Comparison of ENCODE assay signal across 8 cellular contexts in the genomic region with DNA sequence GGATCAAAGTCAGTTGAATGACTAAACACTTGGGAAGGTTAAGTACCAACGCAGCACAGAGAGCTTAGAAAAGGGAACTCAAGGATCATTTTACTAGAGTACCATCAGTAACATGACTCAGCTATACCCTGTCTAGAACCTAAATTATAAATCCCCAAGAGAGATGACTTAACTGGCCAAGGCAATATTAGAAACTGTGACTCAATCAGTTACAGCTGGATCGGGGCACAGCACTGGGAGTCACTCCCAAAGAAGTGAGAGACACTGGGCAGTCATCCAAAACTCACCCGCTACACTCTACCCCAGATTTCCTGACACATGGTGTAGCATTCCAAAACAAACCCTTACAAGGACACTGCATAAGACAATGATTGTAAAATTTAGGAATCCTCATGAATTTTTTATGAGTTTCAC. TPM values are rescaled to one million over a fixed set of nuclear protein-coding genes. Genes with fewer than 3 reads are reported as not detected.
DNase-seq lines count a peak whose midpoint lies in the region; ATAC-seq and TF ChIP-seq lines count a peak whose summit lies in the region.

No MANE protein-coding gene starts in this region.

- TF ChIP-seq RAD21 in IMR-90 (IDR thresholded peaks at IDR 0.05; ENCODE audit: low read length): no peak

- no peak overlapping the region for H2BK120ac ChIP-seq in IMR-90 (ENCODE audit: low read depth, low read length)

- no peaks in the 10 kb centered on the region for H3K27me3 ChIP-seq in IMR-90 (ENCODE audit: control insufficient read depth, insufficient read depth, low read length)

- no peak overlapping the region for H2AK5ac ChIP-seq in IMR-90 (ENCODE audit: low read depth, low read length)

- no peak overlapping the region for H4K8ac ChIP-seq in IMR-90 (ENCODE audit: low read depth in 2 of 2, low read length in 2 of 2)

- H3K9me3 ChIP-seq in IMR-90 (ENCODE audit: control insufficient read depth, insufficient read depth, low read length): no peaks in the 10 kb centered on the region

- H3K14ac ChIP-seq in IMR-90 (replicated peaks; ENCODE audit: low read depth, low read length): no peak overlapping the region

- H2AFZ ChIP-seq in IMR-90 (replicated peaks; ENCODE audit: low read length, poor library complexity): no peak overlapping the region

- H4K91ac ChIP-seq in IMR-90 (ENCODE audit: insufficient read depth, low read depth, low read length): no peak overlapping the region

- WGBS in IMR-90 (ENCODE audit: extremely low coverage in 2 of 2, insufficient read length in 1 of 2), 2 experiments: no CpG with 5 or more reads among the region's 3 CpGs

- H2BK15ac ChIP-seq in IMR-90 (ENCODE audit: low read depth, low read length): no peak overlapping the region

- POLR2A ChIA-PET in IMR-90 (lab: Charles Lee; ENCODE audit: unreplicated experiment): interaction anchor here (1.5 kb wide), 1 partner anchor 18 kb away, joined by 4 read pairs; a partner anchor contains a TSS

- ATAC-seq in IMR-90 (ENCODE audit: low read depth): peak; percentile 88
- ATAC-seq in GM19455 (IDR thresholded peaks at IDR 0.05; ENCODE audit: unreplicated experiment): no peak
- ATAC-seq in HG02870 (IDR thresholded peaks at IDR 0.05; ENCODE audit: unreplicated experiment): no peak

- in situ Hi-C loops in G401 (cut with HindIII; ENCODE audit: low sequenced_read_pairs): no loop called here
- in situ Hi-C loops in IMR-90 (cut with MboI; ENCODE audit: low sequenced_read_pairs): no loop called here

- no peak overlapping the region for H2BK20ac ChIP-seq in IMR-90 (ENCODE audit: low read depth, low read length)

- no peak overlapping the region for H3K4ac ChIP-seq in IMR-90 (ENCODE audit: low read depth, low read length)

- H2AK9ac ChIP-seq in IMR-90 (replicated peaks; ENCODE audit: low read depth, low read length, poor library complexity): no peak overlapping the region

- dilution Hi-C loops in IMR-90 (cut with HindIII; ENCODE audit: low sequenced_read_pairs, unreplicated experiment): no loop called here

- H3K4me2 ChIP-seq in IMR-90 (ENCODE audit: low read depth, low read length): peak overlapping the region; percentile 66; the same call in 1 of the 2 replicates

- no peak overlapping the region for H3K4me3 ChIP-seq in IMR-90 (ENCODE audit: insufficient read depth, low read depth, low read length)
- H3K4me3 ChIP-seq in fibroblast of pulmonary artery (replicated peaks; ENCODE audit: low read depth, low read length): no peak overlapping the region

- peaks cover 13 to 62% of the 10 kb centered on the region in 2 experiments for H3K79me1 ChIP-seq in IMR-90 (ENCODE audit: low read depth in 1 of 2, low read length in 2 of 2)

- CTCF ChIA-PET in IMR-90 (lab: Yijun Ruan, JAX): no interaction called here

- H4K5ac ChIP-seq in IMR-90 (ENCODE audit: low read depth, low read length): no peak overlapping the region

- BruUV-seq in IMR-90 (replicated peaks; lab: Mats Ljungman, UMichigan): no TSS peak

- H3K23ac ChIP-seq in IMR-90 (ENCODE audit: low read depth, low read length): no peak overlapping the region

- no peak overlapping the region for H3K56ac ChIP-seq in IMR-90 (ENCODE audit: extremely low read depth, insufficient read depth, low read length)

- intact Hi-C loops in IMR-90 (cut with micrococcal nuclease): loop anchor here (2.0 kb wide), 1 partner anchor 166 kb away; a partner anchor contains a TSS

- peaks cover 13% of the 10 kb centered on the region for H3K4me1 ChIP-seq in IMR-90 (ENCODE audit: control insufficient read depth, insufficient read depth, low read length)

- H4K20me1 ChIP-seq in IMR-90 (ENCODE audit: insufficient read depth, low read length): peaks cover 58% of the 10 kb centered on the region

- peaks cover 8% of the 10 kb centered on the region for H3K36me3 ChIP-seq in IMR-90 (ENCODE audit: control insufficient read depth, insufficient read depth, low read length)

- H3K9ac ChIP-seq in IMR-90 (ENCODE audit: low read depth, low read length): no peak overlapping the region

- no peak for TF ChIP-seq POLR2A in IMR-90 (IDR thresholded peaks at IDR 0.05; ENCODE audit: low read depth, low read length)

- H3K18ac ChIP-seq in IMR-90 (ENCODE audit: low read depth, low read length): no peak overlapping the region

- DNase-seq in G401 (ENCODE audit: low spot score) (peak; percentile 62), IMR-90 (peak; percentile 99), SKM-1 treated with dmso at 0.1 percent for 144 hours (lab: John Stamatoyannopoulos, UW; ENCODE audit: unreplicated experiment) (peak; percentile 30), fibroblast of pulmonary artery (ENCODE audit: low read depth) (peak; percentile 97), nucleus accumbens (lab: John Stamatoyannopoulos, UW) (peak in 43 of 56 donors; percentile 12 to 87 (median 44)), NCI-H146 treated with DMSO at 0.1 percent for 48 hours (lab: John Stamatoyannopoulos, UW; ENCODE audit: unreplicated experiment) (no peak)

- H3K9me1 ChIP-seq in IMR-90 (ENCODE audit: insufficient read depth, low read length): peaks cover 19% of the 10 kb centered on the region

- TF ChIP-seq CTCF in IMR-90 (conservative IDR thresholded peaks at IDR 0.05; ENCODE audit: low read depth, low read length) (no peak), fibroblast of pulmonary artery (IDR thresholded peaks at IDR 0.05; ENCODE audit: low read length, missing control alignments) (no peak)

- H2BK5ac ChIP-seq in IMR-90 (ENCODE audit: low read depth, low read length, poor library complexity, severe bottlenecking): peak overlapping the region; percentile 70

- H3K27ac ChIP-seq in IMR-90 (ENCODE audit: insufficient read depth, low read length): no peak overlapping the region

TF ChIP-seq in IMR-90, 13 proteins besides CTCF, POLR2A, EP300 and RAD21:
- TF ChIP-seq, protein P1, sequence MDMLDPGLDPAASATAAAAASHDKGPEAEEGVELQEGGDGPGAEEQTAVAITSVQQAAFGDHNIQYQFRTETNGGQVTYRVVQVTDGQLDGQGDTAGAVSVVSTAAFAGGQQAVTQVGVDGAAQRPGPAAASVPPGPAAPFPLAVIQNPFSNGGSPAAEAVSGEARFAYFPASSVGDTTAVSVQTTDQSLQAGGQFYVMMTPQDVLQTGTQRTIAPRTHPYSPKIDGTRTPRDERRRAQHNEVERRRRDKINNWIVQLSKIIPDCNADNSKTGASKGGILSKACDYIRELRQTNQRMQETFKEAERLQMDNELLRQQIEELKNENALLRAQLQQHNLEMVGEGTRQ (IDR thresholded peaks at IDR 0.05; ENCODE audit: low read depth, low read length): no peak
- TF ChIP-seq SMC3 (IDR thresholded peaks at IDR 0.05; ENCODE audit: low read depth, low read length) (no peak), CHD1 (IDR thresholded peaks at IDR 0.05; ENCODE audit: low read depth, low read length) (no peak), MAZ (IDR thresholded peaks at IDR 0.05; ENCODE audit: borderline replicate concordance, low read depth, low read length) (no peak), MAFK (IDR thresholded peaks at IDR 0.05; ENCODE audit: low read depth, low read length) (peak; percentile 65), NFE2L2 (IDR thresholded peaks at IDR 0.05; ENCODE audit: low read depth, low read length) (peak; percentile 88), RCOR1 (IDR thresholded peaks at IDR 0.05; ENCODE audit: insufficient replicate concordance, low read length) (peak; percentile 54), CEBPB (IDR thresholded peaks at IDR 0.05; ENCODE audit: low read depth, low read length) (peak; percentile 83), MXI1 (IDR thresholded peaks at IDR 0.05; ENCODE audit: borderline replicate concordance, low read depth, low read length) (peak; percentile 75; the same call in 1 of the 2 replicates), FOS (IDR thresholded peaks at IDR 0.05; ENCODE audit: low read depth, low read length) (peak; percentile 91)
- TF ChIP-seq, protein P2, sequence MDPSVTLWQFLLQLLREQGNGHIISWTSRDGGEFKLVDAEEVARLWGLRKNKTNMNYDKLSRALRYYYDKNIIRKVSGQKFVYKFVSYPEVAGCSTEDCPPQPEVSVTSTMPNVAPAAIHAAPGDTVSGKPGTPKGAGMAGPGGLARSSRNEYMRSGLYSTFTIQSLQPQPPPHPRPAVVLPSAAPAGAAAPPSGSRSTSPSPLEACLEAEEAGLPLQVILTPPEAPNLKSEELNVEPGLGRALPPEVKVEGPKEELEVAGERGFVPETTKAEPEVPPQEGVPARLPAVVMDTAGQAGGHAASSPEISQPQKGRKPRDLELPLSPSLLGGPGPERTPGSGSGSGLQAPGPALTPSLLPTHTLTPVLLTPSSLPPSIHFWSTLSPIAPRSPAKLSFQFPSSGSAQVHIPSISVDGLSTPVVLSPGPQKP (IDR thresholded peaks at IDR 0.05; ENCODE audit: borderline replicate concordance, low read depth, low read length): no peak

RNA-seq across cellular contexts. Expression of a gene that starts 17.7 kb away (rescaled TPM):
- 51.9 and 59.2 TPM in 2 replicates for total RNA-seq in G401 (2014; rRNA removed; shearing (Covaris generic))
- total RNA-seq in IMR-90 (2012; rRNA removed): 50.0 and 52.5 TPM in 2 replicates
- polyA plus RNA-seq in IMR-90 (2012; rRNA removed): 31.0 and 31.5 TPM in 2 replicates
- polyA plus RNA-seq in IMR-90 (2012; cell fraction: cytosol; rRNA removed): 10.2 and 17.5 TPM in 2 replicates
- 7.8 and 24.1 TPM in 2 replicates for polyA plus RNA-seq in IMR-90 (2012; cell fraction: nucleus; rRNA removed; ENCODE audit: low replicate concordance)

RNA-seq across cellular contexts. Expression of a gene that starts 26.9 kb away (rescaled TPM):
- 0.12 TPM in 1 of 2 replicates, not detected in the other for total RNA-seq in G401 (2014; rRNA removed; shearing (Covaris generic))
- 0.18 and 0.28 TPM in 2 replicates for total RNA-seq in IMR-90 (2012; rRNA removed)
- 0.46 and 0.55 TPM in 2 replicates for polyA plus RNA-seq in IMR-90 (2012; rRNA removed)
- 0.14 and 0.17 TPM in 2 replicates for polyA plus RNA-seq in IMR-90 (2012; cell fraction: cytosol; rRNA removed)
- 0.49 and 1.3 TPM in 2 replicates for polyA plus RNA-seq in IMR-90 (2012; cell fraction: nucleus; rRNA removed; ENCODE audit: low replicate concordance)
